ENCODE assay signal across 8 cellular contexts in genomic region chr22:38644245-38644644, GRCh38. TPM values are rescaled to one million over a fixed set of nuclear protein-coding genes. Genes with fewer than 3 reads are reported as not detected.
DNase-seq lines count a peak whose midpoint lies in the region; ATAC-seq, FAIRE-seq and TF ChIP-seq lines count a peak whose summit lies in the region.
"Not testable (repeated sequence)": the region's sequence is repeated elsewhere in the genome, so short reads cannot be mapped to it uniquely, and the experiment has no call there.

No MANE protein-coding gene starts in this region.

- not testable (repeated sequence) for H3K4me3 Mint-ChIP-seq in activated B cell treated with CpG ODN at 0.5 μM for 24 hours; activated naive CD8-positive, alpha-beta T cell treated with anti-CD3 and anti-CD28 coated beads, Interleukin-2, amount 10 ng/mL, durations not matched to agents 7 days and 5 days; naive thymus-derived CD4-positive, alpha-beta T cell

- RAD21 ChIA-PET in HCT116 (lab: Charles Lee; ENCODE audit: low non-redundant PET in 1 of 2, low total read pairs in 2 of 2, uncharacterized antibody in 2 of 2, unreplicated experiment in 2 of 2): not testable (repeated sequence)

- CTCF ChIA-PET in A549 (lab: Yijun Ruan, JAX); HCT116 (lab: Charles Lee); activated B cell treated with CpG ODN at 0.5 μM for 24 hours (lab: Charles Lee); naive thymus-derived CD4-positive, alpha-beta T cell (lab: Charles Lee): not testable (repeated sequence)

- not testable (repeated sequence) for H3K36me3 Mint-ChIP-seq in activated B cell treated with CpG ODN at 0.5 μM for 24 hours (ENCODE audit: low read depth); activated naive CD8-positive, alpha-beta T cell treated with anti-CD3 and anti-CD28 coated beads, Interleukin-2, amount 10 ng/mL, durations not matched to agents 7 days and 5 days; naive thymus-derived CD4-positive, alpha-beta T cell

- not testable (repeated sequence) for H3K9ac ChIP-seq in HCT116 (ENCODE audit: low read length); kidney (ENCODE audit: low read length in 2 of 2)

- TF ChIP-seq POLR2A in A549 (IDR thresholded peaks at IDR 0.05; ENCODE audit: low read length); HCT116 (IDR thresholded peaks at IDR 0.05; ENCODE audit: borderline replicate concordance, extremely low read depth, insufficient read depth, insufficient read length): not testable (repeated sequence)

- H3K36me3 ChIP-seq in HCT116 (ENCODE audit: control insufficient read depth in 1 of 2, insufficient read depth in 2 of 2, low read length in 2 of 2); kidney (ENCODE audit: control insufficient read depth in 1 of 2, insufficient read depth in 2 of 2, low read length in 2 of 2); naive thymus-derived CD4-positive, alpha-beta T cell (ENCODE audit: control insufficient read depth in 2 of 3, insufficient read depth in 3 of 3, low read length in 3 of 3): not testable (repeated sequence)

- TF ChIP-seq EP300 in A549 (IDR thresholded peaks at IDR 0.05): not testable (repeated sequence)

- H3K27ac Mint-ChIP-seq in activated B cell treated with CpG ODN at 0.5 μM for 24 hours; activated naive CD8-positive, alpha-beta T cell treated with anti-CD3 and anti-CD28 coated beads, Interleukin-2, amount 10 ng/mL, durations not matched to agents 7 days and 5 days; naive thymus-derived CD4-positive, alpha-beta T cell: not testable (repeated sequence)

- H3K27ac ChIP-seq in A549; HCT116 (ENCODE audit: low read depth, low read length); kidney (ENCODE audit: low read depth in 2 of 2, low read length in 2 of 2); naive thymus-derived CD4-positive, alpha-beta T cell (ENCODE audit: low read depth, low read length): not testable (repeated sequence)

- H3K4me1 ChIP-seq in A549; HCT116 (ENCODE audit: control insufficient read depth in 1 of 2, insufficient read depth in 2 of 2, low read length in 2 of 2); kidney (ENCODE audit: control insufficient read depth in 1 of 2, insufficient read depth in 1 of 2, low read depth in 1 of 2, low read length in 2 of 2); naive thymus-derived CD4-positive, alpha-beta T cell (ENCODE audit: control insufficient read depth in 2 of 2, insufficient read depth in 2 of 2, low read length in 2 of 2): not testable (repeated sequence)

- H3K79me2 ChIP-seq in HCT116 (ENCODE audit: insufficient read depth, low read length): not testable (repeated sequence)

- not testable (repeated sequence) for TF ChIP-seq CTCF in A549 (IDR thresholded peaks at IDR 0.05); HCT116 (IDR thresholded peaks at IDR 0.05 in 2 of 3, conservative IDR thresholded peaks at IDR 0.05 in 1 of 3; ENCODE audit: borderline replicate concordance in 1 of 3, insufficient read depth in 1 of 3, low read depth in 2 of 3, low read length in 2 of 3); activated B cell treated with CpG ODN at 0.5 μM for 24 hours (IDR thresholded peaks at IDR 0.05); kidney (IDR thresholded peaks at IDR 0.05; ENCODE audit: borderline replicate concordance, extremely low read depth, insufficient read depth)

- not testable (repeated sequence) for H3K9me3 Mint-ChIP-seq in activated B cell treated with CpG ODN at 0.5 μM for 24 hours; activated naive CD8-positive, alpha-beta T cell treated with anti-CD3 and anti-CD28 coated beads, Interleukin-2, amount 10 ng/mL, durations not matched to agents 7 days and 5 days; naive thymus-derived CD4-positive, alpha-beta T cell

- not testable (repeated sequence) for H3K4me3 ChIP-seq in A549; HCT116 (replicated peaks in 1 of 2; ENCODE audit: low read depth in 1 of 2, low read length in 2 of 2); kidney (ENCODE audit: low read length in 2 of 2); naive thymus-derived CD4-positive, alpha-beta T cell (ENCODE audit: low read length)

- FAIRE-seq in A549 (lab: Jason Lieb, UNC) (peak; percentile 100), kidney (lab: Jason Lieb, UNC) (peak; percentile 35)

- POLR2A ChIA-PET in A549 (lab: Yijun Ruan, JAX); HCT116 (lab: Charles Lee); activated naive CD8-positive, alpha-beta T cell treated with anti-CD3 and anti-CD28 coated beads, Interleukin-2, amount 10 ng/mL, durations not matched to agents 7 days and 5 days (lab: Charles Lee); naive thymus-derived CD4-positive, alpha-beta T cell (lab: Charles Lee): not testable (repeated sequence)
- POLR2A ChIA-PET in activated B cell treated with CpG ODN at 0.5 μM for 24 hours (lab: Charles Lee): interaction anchor here (0.6 kb wide), 1 partner anchor 246 kb away, joined by 4 read pairs; no protein-coding TSS in a partner anchor

- not testable (repeated sequence) for H3K4me2 ChIP-seq in A549; HCT116 (ENCODE audit: low read length)

- not testable (repeated sequence) for BruUV-seq in HCT116 (replicated peaks; lab: Mats Ljungman, UMichigan)

- intact Hi-C loops in HCT116 (cut with micrococcal nuclease); activated B cell treated with CpG ODN at 0.5 μM for 24 hours (cut with micrococcal nuclease); kidney (cut with DNase I); naive thymus-derived CD4-positive, alpha-beta T cell (cut with micrococcal nuclease): not testable (repeated sequence)

- TF ChIP-seq RAD21 in A549 (conservative IDR thresholded peaks at IDR 0.05 in 1 of 2, IDR thresholded peaks at IDR 0.05 in 1 of 2); HCT116 (IDR thresholded peaks at IDR 0.05; ENCODE audit: low read depth): not testable (repeated sequence)

- ATAC-seq in A549 (peak; percentile 79 to 100), HCT116 (peak; percentile 32; the same call in 1 of the 2 replicates), activated B cell treated with CpG ODN at 0.5 μM for 24 hours (ENCODE audit: low read depth) (peak; percentile 28), esophagus mucosa (peak; percentile 97)
- peak; percentile 50 for ATAC-seq in activated naive CD8-positive, alpha-beta T cell treated with anti-CD3 and anti-CD28 coated beads, Interleukin-2, amount 10 ng/mL, durations not matched to agents 7 days and 5 days (ENCODE audit: low read depth)
- ATAC-seq in naive thymus-derived CD4-positive, alpha-beta T cell: peak; percentile 70
- peak; percentile 52 for ATAC-seq in stimulated activated naive CD8-positive, alpha-beta T cell treated with anti-CD3 and anti-CD28 coated beads, Interleukin-15, Interleukin-2, amounts not matched to agents 100 U/mL and 50 U/mL, for 24 hours

- not testable (repeated sequence) for DNase-seq in A549 (ENCODE audit: low read depth in 1 of 2, low spot score in 1 of 2); HCT116 (ENCODE audit: low read depth, low spot score); activated B cell treated with CpG ODN at 0.5 μM for 24 hours; activated naive CD8-positive, alpha-beta T cell treated with anti-CD3 and anti-CD28 coated beads, Interleukin-2, amount 10 ng/mL, durations not matched to agents 7 days and 5 days; kidney; naive thymus-derived CD4-positive, alpha-beta T cell; stimulated activated naive CD8-positive, alpha-beta T cell treated with anti-CD3 and anti-CD28 coated beads, Interleukin-15, Interleukin-2, amounts not matched to agents 100 U/mL and 50 U/mL, for 24 hours

- H4K20me1 ChIP-seq in HCT116 (ENCODE audit: insufficient read depth): not testable (repeated sequence)

- H3K9me2 ChIP-seq in HCT116 (ENCODE audit: insufficient read depth): not testable (repeated sequence)

- H3K9me3 ChIP-seq in A549; HCT116 (ENCODE audit: control insufficient read depth in 1 of 2, insufficient read depth in 1 of 2, low read depth in 1 of 2, low read length in 2 of 2); kidney (ENCODE audit: control insufficient read depth in 1 of 2, low read length in 2 of 2); naive thymus-derived CD4-positive, alpha-beta T cell (ENCODE audit: control insufficient read depth in 2 of 3, low read length in 3 of 3): not testable (repeated sequence)

- not testable (repeated sequence) for H3K4me1 Mint-ChIP-seq in activated B cell treated with CpG ODN at 0.5 μM for 24 hours; activated naive CD8-positive, alpha-beta T cell treated with anti-CD3 and anti-CD28 coated beads, Interleukin-2, amount 10 ng/mL, durations not matched to agents 7 days and 5 days; naive thymus-derived CD4-positive, alpha-beta T cell

- peaks cover 12% of the 10 kb centered on the region for H3K27me3 Mint-ChIP-seq in activated B cell treated with CpG ODN at 0.5 μM for 24 hours
- not testable (repeated sequence) for H3K27me3 Mint-ChIP-seq in activated naive CD8-positive, alpha-beta T cell treated with anti-CD3 and anti-CD28 coated beads, Interleukin-2, amount 10 ng/mL, durations not matched to agents 7 days and 5 days
- peaks cover 4 to 27% (median 7%) of the 10 kb centered on the region in 5 donors for H3K27me3 Mint-ChIP-seq in naive thymus-derived CD4-positive, alpha-beta T cell

- not testable (repeated sequence) for H3K27me3 ChIP-seq in HCT116 (ENCODE audit: insufficient read depth, low read length); naive thymus-derived CD4-positive, alpha-beta T cell (ENCODE audit: control insufficient read depth in 2 of 2, insufficient read depth in 2 of 2, low read length in 2 of 2)

- not testable (repeated sequence) for H2AFZ ChIP-seq in HCT116 (ENCODE audit: low read depth, low read length, poor library complexity, severe bottlenecking)

- WGBS in A549 (ENCODE audit: missing lambda C conversion rate): 84% methylated on average over 5 of the region's 5 CpGs

RNA-seq across cellular contexts. Expression of gene FAM227A, which starts 11.9 kb away (rescaled TPM):
- polyA plus RNA-seq in A549 (2011; rRNA removed) (3.5 and 4.0 TPM in 2 replicates), A549 (2017; fragmentation: RNase III; extraction: RNeasy Plus Mini Kit Qiagen cat#74134 plus additional on column Dnase treatment) (1.4 to 1.7 TPM (median 1.4 TPM) in 3 replicates), kidney (ENCODE audit: insufficient read depth, low read depth, low replicate concordance) (0.80 TPM)
- 0.57 TPM in 2 replicates for polyA plus RNA-seq in A549 (2012; cell fraction: cytosol; rRNA removed)
- 2.3 and 3.3 TPM in 2 replicates for polyA plus RNA-seq in A549 (2012; cell fraction: nucleus; rRNA removed)
- polyA minus RNA-seq in A549 (2011; rRNA and poly(A)+ RNA removed): 5.9 and 6.7 TPM in 2 replicates
- total RNA-seq in HCT116 (2021; ENCODE audit: unreplicated experiment) (3.9 TPM), activated B cell treated with CpG ODN at 0.5 μM for 24 hours (0.20 and 0.66 TPM in 2 replicates), esophagus mucosa (0.72 TPM), kidney (3.4 TPM)
- polyA plus RNA-seq in HCT116 (2012): 0.69 and 0.86 TPM in 2 replicates
- total RNA-seq in activated naive CD8-positive, alpha-beta T cell treated with anti-CD3 and anti-CD28 coated beads, Interleukin-2, amount 10 ng/mL, durations not matched to agents 7 days and 5 days: under 1 TPM; 0.23 to 0.36 TPM
- 1 to 10 TPM in 1 of 5 experiments, under 1 TPM in 3, not detected in 1; 0.05 to 1.0 (median 0.30) TPM for total RNA-seq in naive thymus-derived CD4-positive, alpha-beta T cell
- not detected for polyA plus RNA-seq in naive thymus-derived CD4-positive, alpha-beta T cell

RNA-seq across cellular contexts. Expression of gene CBY1, which starts 12.2 kb away (rescaled TPM):
- polyA plus RNA-seq in A549 (2011; rRNA removed): 18.9 and 20.8 TPM in 2 replicates
- polyA plus RNA-seq in A549 (2012; cell fraction: cytosol; rRNA removed): 15.0 and 15.3 TPM in 2 replicates
- 5.5 and 8.7 TPM in 2 replicates for polyA plus RNA-seq in A549 (2012; cell fraction: nucleus; rRNA removed)
- 17.5 to 19.4 TPM (median 18.6 TPM) in 3 replicates for polyA plus RNA-seq in A549 (2017; fragmentation: RNase III; extraction: RNeasy Plus Mini Kit Qiagen cat#74134 plus additional on column Dnase treatment)
- polyA minus RNA-seq in A549 (2011; rRNA and poly(A)+ RNA removed): 9.1 TPM in 2 replicates
- 27.6 TPM for total RNA-seq in HCT116 (2021; ENCODE audit: unreplicated experiment)
- 20.2 and 25.2 TPM in 2 replicates for polyA plus RNA-seq in HCT116 (2012)
- 7.3 and 14.1 TPM in 2 replicates for total RNA-seq in activated B cell treated with CpG ODN at 0.5 μM for 24 hours
- 10 to 100 TPM; 20.1 to 22.4 TPM for total RNA-seq in activated naive CD8-positive, alpha-beta T cell treated with anti-CD3 and anti-CD28 coated beads, Interleukin-2, amount 10 ng/mL, durations not matched to agents 7 days and 5 days
- total RNA-seq in esophagus mucosa: 18.4 TPM
- 36.0 TPM for total RNA-seq in kidney
- 67.2 TPM for polyA plus RNA-seq in kidney (ENCODE audit: insufficient read depth, low read depth, low replicate concordance)
- 10 to 100 TPM; 12.2 to 39.9 (median 15.2) TPM for total RNA-seq in naive thymus-derived CD4-positive, alpha-beta T cell
- 10 to 100 TPM in 1 of 2 donors, 1 to 10 TPM in 1; 8.1 to 11.2 TPM for polyA plus RNA-seq in naive thymus-derived CD4-positive, alpha-beta T cell

RNA-seq across cellular contexts. Expression of gene TOMM22, which starts 37.5 kb away (rescaled TPM):
- 53.6 and 63.2 TPM in 2 replicates for polyA plus RNA-seq in A549 (2011; rRNA removed)
- 28.3 and 30.9 TPM in 2 replicates for polyA plus RNA-seq in A549 (2012; cell fraction: cytosol; rRNA removed)
- polyA plus RNA-seq in A549 (2012; cell fraction: nucleus; rRNA removed): 9.5 and 18.8 TPM in 2 replicates
- 68.4 to 69.8 TPM (median 69.2 TPM) in 3 replicates for polyA plus RNA-seq in A549 (2017; fragmentation: RNase III; extraction: RNeasy Plus Mini Kit Qiagen cat#74134 plus additional on column Dnase treatment)
- polyA minus RNA-seq in A549 (2011; rRNA and poly(A)+ RNA removed): 32.8 and 43.9 TPM in 2 replicates
- total RNA-seq in HCT116 (2021; ENCODE audit: unreplicated experiment): 136 TPM
- 34.5 and 49.4 TPM in 2 replicates for polyA plus RNA-seq in HCT116 (2012)
- total RNA-seq in activated B cell treated with CpG ODN at 0.5 μM for 24 hours: 99.4 and 109 TPM in 2 replicates
- total RNA-seq in activated naive CD8-positive, alpha-beta T cell treated with anti-CD3 and anti-CD28 coated beads, Interleukin-2, amount 10 ng/mL, durations not matched to agents 7 days and 5 days: 10 to 100 TPM; 58.7 to 60.4 TPM
- 90.9 TPM for total RNA-seq in esophagus mucosa
- 55.0 TPM for total RNA-seq in kidney
- 103 TPM for polyA plus RNA-seq in kidney (ENCODE audit: insufficient read depth, low read depth, low replicate concordance)
- total RNA-seq in naive thymus-derived CD4-positive, alpha-beta T cell: 10 to 100 TPM; 45.0 to 92.4 (median 50.6) TPM
- polyA plus RNA-seq in naive thymus-derived CD4-positive, alpha-beta T cell: 10 to 100 TPM; 47.3 to 53.1 TPM

RNA-seq across cellular contexts. Expression of gene JOSD1, which starts 56.5 kb away (rescaled TPM):
- polyA plus RNA-seq in A549 (2011; rRNA removed) (37.5 and 40.9 TPM in 2 replicates), A549 (2017; fragmentation: RNase III; extraction: RNeasy Plus Mini Kit Qiagen cat#74134 plus additional on column Dnase treatment) (28.5 to 30.9 TPM (median 29.7 TPM) in 3 replicates), kidney (ENCODE audit: insufficient read depth, low read depth, low replicate concordance) (12.8 TPM)
- polyA plus RNA-seq in A549 (2012; cell fraction: cytosol; rRNA removed): 22.7 and 28.4 TPM in 2 replicates
- 25.9 and 35.5 TPM in 2 replicates for polyA plus RNA-seq in A549 (2012; cell fraction: nucleus; rRNA removed)
- polyA minus RNA-seq in A549 (2011; rRNA and poly(A)+ RNA removed): 45.8 and 46.8 TPM in 2 replicates
- total RNA-seq in HCT116 (2021; ENCODE audit: unreplicated experiment) (67.3 TPM), activated B cell treated with CpG ODN at 0.5 μM for 24 hours (39.3 and 45.2 TPM in 2 replicates), esophagus mucosa (25.6 TPM), kidney (42.8 TPM)
- polyA plus RNA-seq in HCT116 (2012): 70.4 and 84.2 TPM in 2 replicates
- 10 to 100 TPM; 59.1 to 61.6 TPM for total RNA-seq in activated naive CD8-positive, alpha-beta T cell treated with anti-CD3 and anti-CD28 coated beads, Interleukin-2, amount 10 ng/mL, durations not matched to agents 7 days and 5 days
- 100 to 1,000 TPM in 2 of 5 experiments, 10 to 100 TPM in 3; 60.6 to 175 (median 74.9) TPM for total RNA-seq in naive thymus-derived CD4-positive, alpha-beta T cell
- 1 to 10 TPM; 7.4 to 8.1 TPM for polyA plus RNA-seq in naive thymus-derived CD4-positive, alpha-beta T cell

Comparison
In these comparisons a context has a peak if more than half of its experiments do, and no peak if none do; other contexts are left out.
1. ATAC-seq: peak in every context shown above with its lines; median percentile 97 in esophagus mucosa; 90 in A549; 70 in naive thymus-derived CD4-positive, alpha-beta T cell; 52 in stimulated activated naive CD8-positive, alpha-beta T cell treated with anti-CD3 and anti-CD28 coated beads, Interleukin-15, Interleukin-2, amounts not matched to agents 100 U/mL and 50 U/mL, for 24 hours; 50 in activated naive CD8-positive, alpha-beta T cell treated with anti-CD3 and anti-CD28 coated beads, Interleukin-2, amount 10 ng/mL, durations not matched to agents 7 days and 5 days; 32 in HCT116; 28 in activated B cell treated with CpG ODN at 0.5 μM for 24 hours.